Comparison of ENCODE assay signal across 24 cellular contexts in genomic region chr11:25793637-25794036, GRCh38.
"Had no signal": no experiment of that assay in that cellular context is flagged by ENCODE, and none has a peak within 500 bp of the region (broad histone marks: within the 10 kb centered on the region; RNA-seq: fewer than 3 reads in every experiment).

No MANE protein-coding gene starts in this region.

- H3K4me2 ChIP-seq: hepatocyte had no signal

- H3K4me1 ChIP-seq: heart right ventricle, left lung, lower lobe of right lung, parathyroid adenoma, right atrium auricular region, stomach, testis, transverse colon, upper lobe of left lung had no signal

- H3K4me3 ChIP-seq: heart right ventricle, hepatocyte, left lung, lower lobe of right lung, right atrium auricular region, skin epidermis, stomach, testis, thyroid gland, transverse colon, upper lobe of left lung had no signal

- H3K27me3 ChIP-seq: heart right ventricle, hepatocyte, left lung, right atrium auricular region, stomach, testis, thyroid gland, transverse colon, upper lobe of left lung had no signal

- H3K36me3 Mint-ChIP-seq: naive thymus-derived CD8-positive, alpha-beta T cell; stimulated activated naive B cell treated with anti-CD40 and anti-IgM and Interleukin-4, amounts not matched to agents 10 μg/mL and 1 μg/mL and 100 μg/mL, for 72 hours had no signal

- H3K27ac ChIP-seq: heart right ventricle, hepatocyte, left lung, lower lobe of right lung, parathyroid adenoma, right atrium auricular region, skin epidermis, stomach, testis, thyroid gland, transverse colon, upper lobe of left lung had no signal

- H3K4me3 Mint-ChIP-seq: naive thymus-derived CD8-positive, alpha-beta T cell; nephron; neural crest cell; stimulated activated naive B cell treated with anti-CD40 and anti-IgM and Interleukin-4, amounts not matched to agents 10 μg/mL and 1 μg/mL and 100 μg/mL, for 72 hours had no signal

- H3K36me3 ChIP-seq: heart right ventricle, left lung, lower lobe of right lung, right atrium auricular region, stomach, thyroid gland, transverse colon, upper lobe of left lung had no signal

- ATAC-seq: heart right ventricle; left colon; left lung; lower lobe of right lung; naive thymus-derived CD8-positive, alpha-beta T cell; sciatic nerve; stimulated activated naive CD8-positive, alpha-beta T cell treated with anti-CD3 and anti-CD28 coated beads, Interleukin-15, Interleukin-2, amounts not matched to agents 100 U/mL and 50 U/mL, for 24 hours had no signal

- H3K27ac Mint-ChIP-seq: naive thymus-derived CD8-positive, alpha-beta T cell; nephron; progenitor cell of endocrine pancreas; stimulated activated naive B cell treated with anti-CD40 and anti-IgM and Interleukin-4, amounts not matched to agents 10 μg/mL and 1 μg/mL and 100 μg/mL, for 72 hours had no signal

- H2AFZ ChIP-seq: hepatocyte, parathyroid adenoma had no signal

- H3K27me3 Mint-ChIP-seq: naive thymus-derived CD8-positive, alpha-beta T cell; progenitor cell of endocrine pancreas; stimulated activated naive B cell treated with anti-CD40 and anti-IgM and Interleukin-4, amounts not matched to agents 10 μg/mL and 1 μg/mL and 100 μg/mL, for 72 hours had no signal

- H3K9me3 Mint-ChIP-seq: nephron; neural crest cell; stimulated activated naive B cell treated with anti-CD40 and anti-IgM and Interleukin-4, amounts not matched to agents 10 μg/mL and 1 μg/mL and 100 μg/mL, for 72 hours had no signal

- H3K9ac ChIP-seq: parathyroid adenoma had no signal

- H3K79me2 ChIP-seq: hepatocyte, parathyroid adenoma had no signal

- H3K4me1 Mint-ChIP-seq: naive thymus-derived CD8-positive, alpha-beta T cell; neural crest cell; stimulated activated naive B cell treated with anti-CD40 and anti-IgM and Interleukin-4, amounts not matched to agents 10 μg/mL and 1 μg/mL and 100 μg/mL, for 72 hours had no signal

- H3K9me3 ChIP-seq: heart right ventricle, left lung, lower lobe of right lung, right atrium auricular region, stomach, testis, thyroid gland, transverse colon, upper lobe of left lung had no signal

- DNase-seq: heart right ventricle; left colon; lower lobe of right lung; mammary epithelial cell; mesenchymal stem cell; naive thymus-derived CD8-positive, alpha-beta T cell; nucleus accumbens; stimulated activated CD4-positive, alpha-beta T cell treated with anti-CD3 and anti-CD28 coated beads, Interleukin-4, amount 100 ng/mL, for 24 hours; stimulated activated naive B cell treated with anti-CD40 and anti-IgM and Interleukin-4, amounts not matched to agents 10 μg/mL and 1 μg/mL and 100 μg/mL, for 72 hours; stimulated activated naive CD8-positive, alpha-beta T cell treated with anti-CD3 and anti-CD28 coated beads, Interleukin-15, Interleukin-2, amounts not matched to agents 100 U/mL and 50 U/mL, for 24 hours; stomach; testis; thyroid gland; transverse colon; upper lobe of left lung had no signal
